In the genomic region with DNA sequence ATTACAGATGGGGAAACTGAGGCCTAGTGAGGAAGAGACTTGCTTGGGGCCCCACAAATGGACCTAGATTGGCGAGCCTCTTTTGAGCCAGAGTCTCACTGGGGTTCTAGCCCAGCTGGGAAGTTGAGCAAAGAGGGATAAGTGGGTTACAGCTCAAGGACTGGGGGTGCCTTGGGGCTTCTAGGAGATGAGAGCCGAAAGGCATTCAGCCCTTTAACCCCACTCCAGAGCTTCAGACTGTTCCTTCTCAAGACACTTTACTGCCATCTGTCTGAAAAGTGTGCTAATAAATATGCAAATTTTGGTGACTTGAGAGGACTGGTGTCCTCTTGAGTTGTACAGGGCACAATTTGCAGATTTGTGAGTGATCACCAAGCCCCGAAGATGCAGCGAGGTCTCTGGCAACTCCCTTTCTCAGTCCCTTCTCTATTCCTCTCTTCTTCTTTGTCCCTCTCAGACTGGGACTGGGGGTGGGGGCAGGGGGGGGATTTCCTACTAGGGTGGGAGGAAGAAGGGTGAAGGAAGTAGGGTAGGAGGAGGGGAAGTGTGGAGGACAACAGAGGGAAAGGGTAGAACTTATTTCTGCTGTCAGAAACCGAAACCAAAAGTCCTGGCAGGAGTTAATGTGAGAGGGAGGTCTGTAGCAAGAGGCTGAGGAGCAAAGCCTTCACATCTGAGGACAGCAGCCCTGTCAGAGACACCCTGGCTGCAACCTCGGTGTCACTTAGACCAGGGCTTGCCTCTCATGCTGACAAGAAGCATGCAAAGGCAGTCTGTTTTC, we compare ENCODE assay signal across 8 cellular contexts. TPM values are rescaled to one million over a fixed set of nuclear protein-coding genes. Genes with fewer than 3 reads are reported as not detected.
DNase-seq lines count a peak whose midpoint lies in the region; ATAC-seq, FAIRE-seq and TF ChIP-seq lines count a peak whose summit lies in the region.

No MANE protein-coding gene starts in this region.

- peaks cover 3% of the 10 kb centered on the region for H3K36me3 Mint-ChIP-seq in CD8-positive, alpha-beta T cell
- no peaks in the 10 kb centered on the region for H3K36me3 Mint-ChIP-seq in brain

- H3K9ac ChIP-seq in HepG2 (ENCODE audit: insufficient read depth, low read depth, low read length) = peak overlapping the region; percentile 56; the same call in 1 of the 2 replicates

- peak overlapping the region; percentile 61 for H3K4me3 ChIP-seq in CD8-positive, alpha-beta T cell (ENCODE audit: low read depth, low read length)
- peak overlapping the region; percentile 66 to 74 (median 66) for H3K4me3 ChIP-seq in HepG2 (replicated peaks in 1 of 3; ENCODE audit: insufficient read depth in 1 of 3, low read depth in 2 of 3, low read length in 3 of 3)
- peak overlapping the region; percentile 42 for H3K4me3 ChIP-seq in thoracic aorta

- no peaks in the 10 kb centered on the region for H3K27me3 ChIP-seq in CD8-positive, alpha-beta T cell (ENCODE audit: insufficient read depth, low read length)
- H3K27me3 ChIP-seq in HepG2 (ENCODE audit: control insufficient read depth in 1 of 2, insufficient read depth in 2 of 2, low read length in 2 of 2) = peaks cover 0 to 22% of the 10 kb centered on the region in 2 experiments; a peak in 3 of 5 replicates
- no peaks in the 10 kb centered on the region for H3K27me3 ChIP-seq in thoracic aorta (replicated peaks; ENCODE audit: insufficient read depth)

- H3K4me1 Mint-ChIP-seq in CD8-positive, alpha-beta T cell (ENCODE audit: low read depth) = peaks cover 66% of the 10 kb centered on the region
- H3K4me1 Mint-ChIP-seq in brain = peaks cover 54% of the 10 kb centered on the region

- H3K36me3 ChIP-seq in CD8-positive, alpha-beta T cell (ENCODE audit: insufficient read depth, low read length) = no peaks in the 10 kb centered on the region
- H3K36me3 ChIP-seq in HepG2 (replicated peaks in 1 of 2; ENCODE audit: control insufficient read depth in 1 of 2, insufficient read depth in 2 of 2, low read length in 2 of 2) (no peaks in the 10 kb centered on the region), thoracic aorta (no peaks in the 10 kb centered on the region)

- peaks cover 57% of the 10 kb centered on the region for H3K4me1 ChIP-seq in CD8-positive, alpha-beta T cell (ENCODE audit: insufficient read depth, low read length)
- peaks cover 53% of the 10 kb centered on the region for H3K4me1 ChIP-seq in HepG2 (ENCODE audit: insufficient read depth, low read length)
- H3K4me1 ChIP-seq in thoracic aorta (ENCODE audit: control insufficient read depth in 1 of 2, low read depth in 2 of 2) = peaks cover 30 to 57% of the 10 kb centered on the region in 2 donors

- no peak for TF ChIP-seq RAD21 in HepG2 (CRISPR knock-in tag; IDR thresholded peaks at IDR 0.05)

- DNase-seq in CD8-positive, alpha-beta T cell = peak in 5 of 7 experiments; percentile 13 to 58 (median 39)
- peak; percentile 93 for DNase-seq in OCI-M1 (lab: John Stamatoyannopoulos, UW)
- no peak for DNase-seq in HepG2 (ENCODE audit: low spot score)
- DNase-seq in thoracic aorta (ENCODE audit: low spot score) = no peak
- DNase-seq in T1000 (lab: John Stamatoyannopoulos, UW) = no peak

- CTCF ChIA-PET in CD8-positive, alpha-beta T cell (lab: Charles Lee) = interaction anchor here (0.8 to 3.2 kb wide), 13 partner anchors 9 to 165 kb away, joined by 3 to 42 read pairs (median 6); a partner anchor contains a TSS
- CTCF ChIA-PET in HepG2 (lab: Yijun Ruan, JAX; ENCODE audit: low intra/inter-chr PET ratio, low total read pairs) = interaction anchor here (0.7 kb wide), 1 partner anchor 164 kb away, joined by 3 read pairs; no protein-coding TSS in a partner anchor

- intact Hi-C loops in CD8-positive, alpha-beta T cell (cut with DNase I, micrococcal nuclease) = loop anchor here (1.0 to 10.0 kb wide), 4 partner anchors 10 to 881 kb away; a partner anchor contains a TSS
- intact Hi-C loops in HepG2 (cut with micrococcal nuclease; ENCODE audit: unreplicated experiment) = no loop called here

- peak overlapping the region; percentile 98 for H3K4me2 ChIP-seq in HepG2 (ENCODE audit: low read depth, low read length)

- no peak for TF ChIP-seq EP300 in HepG2 (IDR thresholded peaks at IDR 0.05; ENCODE audit: low read depth in 2 of 2, low read length in 2 of 2)
- no peak for TF ChIP-seq EP300 in HepG2 (CRISPR knock-in tag; IDR thresholded peaks at IDR 0.05; ENCODE audit: borderline replicate concordance)

- H3K79me2 ChIP-seq in HepG2 (ENCODE audit: insufficient read depth, low read length) = no peaks in the 10 kb centered on the region

- H3K9me3 ChIP-seq in CD8-positive, alpha-beta T cell (ENCODE audit: low read length) = no peaks in the 10 kb centered on the region
- H3K9me3 ChIP-seq in HepG2 (ENCODE audit: low read length) = no peaks in the 10 kb centered on the region
- H3K9me3 ChIP-seq in thoracic aorta = no peaks in the 10 kb centered on the region

- H3K9me3 Mint-ChIP-seq in CD8-positive, alpha-beta T cell = no peaks in the 10 kb centered on the region
- peaks cover 0 to 5% (median 3%) of the 10 kb centered on the region in 5 experiments for H3K9me3 Mint-ChIP-seq in brain

- H3K27me3 Mint-ChIP-seq in CD8-positive, alpha-beta T cell (ENCODE audit: low read depth) = no peaks in the 10 kb centered on the region
- H3K27me3 Mint-ChIP-seq in brain = peaks cover 3% of the 10 kb centered on the region

- H3K27ac ChIP-seq in CD8-positive, alpha-beta T cell (ENCODE audit: low read depth, low read length) = peak overlapping the region; percentile 76
- no peak overlapping the region for H3K27ac ChIP-seq in HepG2 (ENCODE audit: extremely low read length, insufficient read depth, low read length)
- H3K27ac ChIP-seq in thoracic aorta = peak overlapping the region in 1 of 2 donors; percentile 77

- peak overlapping the region; percentile 87 for H3K4me3 Mint-ChIP-seq in CD8-positive, alpha-beta T cell
- H3K4me3 Mint-ChIP-seq in brain = peak overlapping the region in 2 of 5 experiments; percentile 9 to 26

- BruUV-seq in HepG2 (replicated peaks; lab: Mats Ljungman, UMichigan) = no TSS peak

- 24% methylated on average over 5 of the region's 6 CpGs for WGBS in HepG2 (ENCODE audit: low lambda C conversion rate)

- TF ChIP-seq POLR2A in HepG2 (IDR thresholded peaks at IDR 0.05; ENCODE audit: insufficient read depth in 1 of 2, low read depth in 2 of 2, low read length in 2 of 2) = no peak

- no peak for ATAC-seq in CD8-positive, alpha-beta T cell
- ATAC-seq in GM21423 (IDR thresholded peaks at IDR 0.05; ENCODE audit: unreplicated experiment) (peak; percentile 20), HepG2 (peak; percentile 53), thoracic aorta (ENCODE audit: insufficient number of reproducible peaks, low FRiP score, low read depth) (no peak), GM21528 (IDR thresholded peaks at IDR 0.05; ENCODE audit: low FRiP score, unreplicated experiment) (no peak)

- H4K20me1 ChIP-seq in HepG2 (ENCODE audit: insufficient read depth, low read length) = no peaks in the 10 kb centered on the region

- H3K27ac Mint-ChIP-seq in CD8-positive, alpha-beta T cell = peak overlapping the region; percentile 99
- peak overlapping the region in 3 of 5 experiments; percentile 62 to 84 (median 67) for H3K27ac Mint-ChIP-seq in brain

- peak; percentile 62 for FAIRE-seq in HepG2 (lab: Jason Lieb, UNC)

- POLR2A ChIA-PET in CD8-positive, alpha-beta T cell (lab: Charles Lee) = interaction anchor here (1.0 to 3.7 kb wide), 13 partner anchors 10 to 508 kb away, joined by 3 to 32 read pairs (median 7); a partner anchor contains a TSS
- POLR2A ChIA-PET in HepG2 (lab: Yijun Ruan, JAX) = no interaction called here

- H2AFZ ChIP-seq in HepG2 (ENCODE audit: low read length) = peak overlapping the region; percentile 98

- peak; percentile 31 for TF ChIP-seq CTCF in CD8-positive, alpha-beta T cell (IDR thresholded peaks at IDR 0.05)
- TF ChIP-seq CTCF in brain (conservative IDR thresholded peaks at IDR 0.05) (no peak), HepG2 (CRISPR knock-in tag; IDR thresholded peaks at IDR 0.05) (no peak), thoracic aorta (IDR thresholded peaks at IDR 0.05) (no peak)

- in situ Hi-C loops in HepG2 (cut with HindIII; ENCODE audit: extremely low pct_ligation_motif_present, low pct_unique_long_range_greater_than_20kb) = no loop called here

RNA-seq across cellular contexts. Expression of a gene that starts 16.2 kb away (rescaled TPM):
- total RNA-seq in CD8-positive, alpha-beta T cell = 1 to 10 TPM; 3.6 to 4.1 TPM
- polyA plus RNA-seq in brain (ENCODE audit: insufficient read depth, low read depth, low replicate concordance) (3.8 TPM), HepG2 (2011; rRNA removed) (0.17 and 0.48 TPM in 2 replicates)
- total RNA-seq in HepG2 (2016; rRNA removed; fragmentation: Illumina TruSeq; extraction: Trizol) (0.11 TPM in 2 replicates), thoracic aorta (10 to 100 TPM; 27.5 to 58.1 TPM)
- total RNA-seq in HepG2 (2016; cell fraction: cytosol; rRNA removed; fragmentation: Illumina TruSeq; extraction: Trizol; ENCODE audit: low read depth) = not detected in 2 replicates
- total RNA-seq in HepG2 (2016; cell fraction: insoluble cytoplasmic fraction; rRNA removed; fragmentation: Illumina TruSeq; extraction: Trizol) = 0.09 TPM in 1 of 2 replicates, not detected in the other
- not detected in 2 replicates for total RNA-seq in HepG2 (2016; cell fraction: membrane; rRNA removed; fragmentation: Illumina TruSeq; extraction: Trizol)
- total RNA-seq in HepG2 (2016; cell fraction: nucleus; rRNA removed; fragmentation: Illumina TruSeq; extraction: Trizol) = not detected in 2 replicates
- polyA plus RNA-seq in HepG2 (2011; cell fraction: cytosol; rRNA removed) = 0.19 and 0.23 TPM in 2 replicates
- 1.3 and 1.5 TPM in 2 replicates for polyA plus RNA-seq in HepG2 (2011; cell fraction: nucleus; rRNA removed)
- 0.21 and 0.31 TPM in 2 replicates for polyA plus RNA-seq in HepG2 (2012)
- polyA plus RNA-seq in HepG2 (2016; cell fraction: cytosol; fragmentation: Illumina TruSeq; extraction: Trizol; ENCODE audit: low read depth) = not detected in 2 replicates
- polyA plus RNA-seq in HepG2 (2016; cell fraction: insoluble cytoplasmic fraction; fragmentation: Illumina TruSeq; extraction: Trizol; ENCODE audit: low read depth) = not detected in 2 replicates
- not detected in 2 replicates for polyA plus RNA-seq in HepG2 (2016; cell fraction: membrane; fragmentation: Illumina TruSeq; extraction: Trizol; ENCODE audit: low read depth)
- not detected in 2 replicates for polyA plus RNA-seq in HepG2 (2016; cell fraction: nucleus; fragmentation: Illumina TruSeq; extraction: Trizol; ENCODE audit: insufficient read depth, low read depth)
- 0.40 TPM in 2 replicates for polyA minus RNA-seq in HepG2 (2011; rRNA and poly(A)+ RNA removed; ENCODE audit: low replicate concordance)
- polyA minus RNA-seq in HepG2 (2011; cell fraction: cytosol; rRNA and poly(A)+ RNA removed) = not detected in 2 replicates
- not detected in 2 replicates for polyA minus RNA-seq in HepG2 (2011; cell fraction: nucleus; rRNA and poly(A)+ RNA removed)

RNA-seq across cellular contexts. Expression of a gene that starts 53.8 kb away (rescaled TPM):
- 1 to 10 TPM; 7.9 to 8.2 TPM for total RNA-seq in CD8-positive, alpha-beta T cell
- polyA plus RNA-seq in brain (ENCODE audit: insufficient read depth, low read depth, low replicate concordance) (11.3 TPM), HepG2 (2011; rRNA removed) (4.8 and 5.1 TPM in 2 replicates)
- total RNA-seq in HepG2 (2016; rRNA removed; fragmentation: Illumina TruSeq; extraction: Trizol) (3.1 and 3.8 TPM in 2 replicates), thoracic aorta (10 to 100 TPM; 50.0 to 53.8 TPM)
- total RNA-seq in HepG2 (2016; cell fraction: cytosol; rRNA removed; fragmentation: Illumina TruSeq; extraction: Trizol; ENCODE audit: low read depth) = 0.61 and 0.71 TPM in 2 replicates
- total RNA-seq in HepG2 (2016; cell fraction: insoluble cytoplasmic fraction; rRNA removed; fragmentation: Illumina TruSeq; extraction: Trizol) = 3.1 and 4.3 TPM in 2 replicates
- 1.4 and 1.8 TPM in 2 replicates for total RNA-seq in HepG2 (2016; cell fraction: membrane; rRNA removed; fragmentation: Illumina TruSeq; extraction: Trizol)
- 3.2 and 3.6 TPM in 2 replicates for total RNA-seq in HepG2 (2016; cell fraction: nucleus; rRNA removed; fragmentation: Illumina TruSeq; extraction: Trizol)
- polyA plus RNA-seq in HepG2 (2011; cell fraction: cytosol; rRNA removed) = 3.1 and 3.9 TPM in 2 replicates
- polyA plus RNA-seq in HepG2 (2011; cell fraction: nucleus; rRNA removed) = 15.5 and 19.5 TPM in 2 replicates
- 3.9 and 4.4 TPM in 2 replicates for polyA plus RNA-seq in HepG2 (2012)
- 0.38 and 0.41 TPM in 2 replicates for polyA plus RNA-seq in HepG2 (2016; cell fraction: cytosol; fragmentation: Illumina TruSeq; extraction: Trizol; ENCODE audit: low read depth)
- polyA plus RNA-seq in HepG2 (2016; cell fraction: insoluble cytoplasmic fraction; fragmentation: Illumina TruSeq; extraction: Trizol; ENCODE audit: low read depth) = 2.2 and 3.1 TPM in 2 replicates
- polyA plus RNA-seq in HepG2 (2016; cell fraction: membrane; fragmentation: Illumina TruSeq; extraction: Trizol; ENCODE audit: low read depth) = 0.70 and 0.73 TPM in 2 replicates
- 17.8 and 18.9 TPM in 2 replicates for polyA plus RNA-seq in HepG2 (2016; cell fraction: nucleus; fragmentation: Illumina TruSeq; extraction: Trizol; ENCODE audit: insufficient read depth, low read depth)
- 3.4 and 9.7 TPM in 2 replicates for polyA minus RNA-seq in HepG2 (2011; rRNA and poly(A)+ RNA removed; ENCODE audit: low replicate concordance)
- polyA minus RNA-seq in HepG2 (2011; cell fraction: cytosol; rRNA and poly(A)+ RNA removed) = 3.4 and 3.5 TPM in 2 replicates
- 4.4 and 6.8 TPM in 2 replicates for polyA minus RNA-seq in HepG2 (2011; cell fraction: nucleus; rRNA and poly(A)+ RNA removed)

Comparison
In these comparisons a context has a peak if more than half of its experiments do, and no peak if none do; other contexts are left out.
1. ATAC-seq: peak in GM21423 (single experiment) and HepG2 (single experiment); none in CD8-positive, alpha-beta T cell (single experiment), thoracic aorta (single experiment) and GM21528 (single experiment).
2. DNase-seq: peak in CD8-positive, alpha-beta T cell (5 of 7) and OCI-M1 (single experiment); none in HepG2 (single experiment), thoracic aorta (single experiment) and T1000 (single experiment).
3. RNA of a gene that starts 16.2 kb away (total RNA-seq): 27.5 to 58.1 TPM in thoracic aorta; 3.6 to 4.1 TPM in CD8-positive, alpha-beta T cell and 0.09 to 0.11 TPM in HepG2; every median in the first group is over 4 times any median in the second.
4. RNA of a gene that starts 53.8 kb away (total RNA-seq): 50.0 to 53.8 TPM in thoracic aorta; 7.9 to 8.2 TPM in CD8-positive, alpha-beta T cell and 0.61 to 4.3 TPM in HepG2; every median in the first group is over 4 times any median in the second.
5. Peak in every context shown above with its lines, with median percentiles within 50 percentile points of each other: H3K4me3 ChIP-seq.